Comparison of ENCODE assay signal across 18 cellular contexts in genomic region chr9:94147776-94148175, GRCh38.
DNase-seq lines count a peak whose midpoint lies in the region; ATAC-seq, FAIRE-seq and TF ChIP-seq lines count a peak whose summit lies in the region.
"Had no signal": no experiment of that assay in that cellular context is flagged by ENCODE, and none has a peak within 500 bp of the region (broad histone marks: within the 10 kb centered on the region; RNA-seq: fewer than 3 reads in every experiment).

No MANE protein-coding gene starts in this region.

- TF ChIP-seq POLR2A in H1 (IDR thresholded peaks at IDR 0.05; ENCODE audit: control extremely low read depth in 1 of 2, low read depth in 2 of 2, low read length in 2 of 2) = no peak

- H2AK5ac ChIP-seq in H1 (ENCODE audit: low read depth, low read length) = peak overlapping the region; percentile 44; the same call in 1 of the 2 replicates

- H3K27me3 ChIP-seq in H1 (replicated peaks in 1 of 4; ENCODE audit: control insufficient read depth in 3 of 4, extremely low read depth in 1 of 4, insufficient read depth in 3 of 4, low read length in 3 of 4) (no peaks in the 10 kb centered on the region; a peak in 1 of 7 replicates), foreskin keratinocyte (no peaks in the 10 kb centered on the region), osteoblast (ENCODE audit: insufficient read depth, low read length) (no peaks in the 10 kb centered on the region)
- H3K27me3 ChIP-seq: BE2C had no signal

- DNase-seq in GM13976 (ENCODE audit: low spot score) (peak; percentile 5), H1 (ENCODE audit: low read depth in 1 of 2, low spot score in 2 of 2) (no peak), foreskin keratinocyte (peak in 1 of 2 donors; percentile 31), osteoblast (ENCODE audit: insufficient read length, low spot score, missing footprints) (peak; percentile 62), SHP77 (lab: John Stamatoyannopoulos, UW) (no peak), NCI-H1048 (lab: John Stamatoyannopoulos, UW) (no peak), NCI-H526 (lab: John Stamatoyannopoulos, UW) (no peak)
- DNase-seq: BE2C; C1 segment of cervical spinal cord; CD4-positive, CD25-positive, alpha-beta regulatory T cell; CD8-positive, alpha-beta memory T cell; COR-L47; DMS 273 treated with DMSO at 0.1 percent for 48 hours; HCEC 1CT had no signal

- H3K4me1 ChIP-seq in H1 (replicated peaks in 1 of 4; ENCODE audit: control insufficient read depth in 3 of 4, insufficient read depth in 4 of 4, low read length in 3 of 4) = peaks cover 10 to 17% (median 13%) of the 10 kb centered on the region in 4 experiments
- H3K4me1 ChIP-seq in foreskin keratinocyte = no peaks in the 10 kb centered on the region
- H3K4me1 ChIP-seq in osteoblast (ENCODE audit: insufficient read depth, low read length) = peaks cover 6% of the 10 kb centered on the region
- H3K4me1 ChIP-seq: BE2C had no signal

- H4K20me1 ChIP-seq in H1 (replicated peaks in 1 of 2; ENCODE audit: control insufficient read depth in 1 of 2, insufficient read depth in 2 of 2, low read length in 2 of 2) (no peaks in the 10 kb centered on the region), osteoblast (ENCODE audit: insufficient read depth, low read length) (no peaks in the 10 kb centered on the region)

- no peak for TF ChIP-seq EP300 in H1 (IDR thresholded peaks at IDR 0.05; ENCODE audit: borderline replicate concordance in 1 of 2, low read depth in 2 of 2, low read length in 2 of 2)

- H3K18ac ChIP-seq in H1 (ENCODE audit: extremely low read depth, low read length) = no peak overlapping the region

- H2AFZ ChIP-seq in H1 (ENCODE audit: low read length) = no peak overlapping the region
- no peak overlapping the region for H2AFZ ChIP-seq in osteoblast (ENCODE audit: low read length)

- H3K14ac ChIP-seq in H1 (ENCODE audit: insufficient read length) = no peak overlapping the region

- H4K91ac ChIP-seq in H1 (replicated peaks; ENCODE audit: insufficient read length, low read length) = no peak overlapping the region

- no peak for FAIRE-seq in H1 (lab: Jason Lieb, UNC)
- FAIRE-seq: G401.6, GM12891, GM18507, H54 had no signal

- H2BK120ac ChIP-seq in H1 (replicated peaks; ENCODE audit: low read depth, low read length) = no peak overlapping the region

- no peak overlapping the region for H3K4ac ChIP-seq in H1 (replicated peaks; ENCODE audit: insufficient read length, low read depth, low read length)

- H3K27ac ChIP-seq in H1 (ENCODE audit: low read depth, low read length) = no peak overlapping the region
- H3K27ac ChIP-seq in foreskin keratinocyte = no peak overlapping the region
- H3K27ac ChIP-seq in osteoblast (ENCODE audit: low read depth, low read length) = no peak overlapping the region

- TF ChIP-seq CTCF in GM13976 (IDR thresholded peaks at IDR 0.05; ENCODE audit: borderline replicate concordance, control extremely low read depth, extremely low read depth, insufficient read depth, missing control alignments) (no peak), H1 (IDR thresholded peaks at IDR 0.05; ENCODE audit: control extremely low read depth in 1 of 3, insufficient read depth in 1 of 3, low read depth in 1 of 3, low read length in 3 of 3) (no peak), foreskin keratinocyte (conservative IDR thresholded peaks at IDR 0.05) (no peak), osteoblast (IDR thresholded peaks at IDR 0.05; ENCODE audit: extremely low read depth, low read depth, low read length) (no peak)

- H3K79me2 ChIP-seq in H1 (ENCODE audit: control insufficient read depth in 1 of 2, insufficient read depth in 2 of 2, low read length in 2 of 2) (no peaks in the 10 kb centered on the region), osteoblast (ENCODE audit: insufficient read depth, low read length) (no peaks in the 10 kb centered on the region)

- no peak overlapping the region for H3K4me3 ChIP-seq in H1 (ENCODE audit: extremely low read depth in 1 of 4, insufficient read depth in 2 of 4, low read depth in 3 of 4, low read length in 4 of 4)
- no peak overlapping the region for H3K4me3 ChIP-seq in osteoblast (ENCODE audit: insufficient read depth, low read length)

- no peak overlapping the region for H2BK15ac ChIP-seq in H1 (ENCODE audit: low read length)

- H3K9me3 ChIP-seq in H1 (ENCODE audit: insufficient read depth in 2 of 2, low read depth in 1 of 2, low read length in 1 of 2) = no peaks in the 10 kb centered on the region
- no peaks in the 10 kb centered on the region for H3K9me3 ChIP-seq in osteoblast (ENCODE audit: low read depth, low read length)
- H3K9me3 ChIP-seq: BE2C had no signal

- H3K23ac ChIP-seq in H1 (ENCODE audit: insufficient read length) = no peak overlapping the region

- ATAC-seq in foreskin keratinocyte = peak; percentile 81

- H3K56ac ChIP-seq in H1 (replicated peaks; ENCODE audit: insufficient read length, low read depth, low read length) = no peak overlapping the region

- H4K5ac ChIP-seq in H1 (ENCODE audit: insufficient read length, low read depth, low read length) = no peak overlapping the region

- 0 out of 2 replicates have a peak overlapping the region, but pooled peaks have one; percentile 66 for H2BK5ac ChIP-seq in H1 (ENCODE audit: low read depth, low read length)

- H3K4me2 ChIP-seq in H1 (ENCODE audit: insufficient read depth in 1 of 2, low read depth in 2 of 2, low read length in 2 of 2) (no peak overlapping the region), osteoblast (ENCODE audit: insufficient read depth, low read length) (no peak overlapping the region)

- 0 out of 2 replicates have a peak, but pooled peaks cover 2% of the 10 kb centered on the region for H3K23me2 ChIP-seq in H1 (ENCODE audit: low read depth, low read length)

- in situ Hi-C loops in GM13976 (cut with MboI; ENCODE audit: low sequenced_read_pairs, unreplicated experiment) = no loop called here

- H3K9ac ChIP-seq in H1 (replicated peaks in 1 of 4; ENCODE audit: extremely low read depth in 1 of 4, low read depth in 3 of 4, low read length in 3 of 4) = no peak overlapping the region

- 94% methylated on average over 13 of the region's 13 CpGs; no CpG with 5 or more reads in 1 of the 2 experiments for WGBS in H1 (ENCODE audit: extremely low coverage in 1 of 2, insufficient coverage in 1 of 2, insufficient read length in 1 of 2, insufficient replicate concordance in 2 of 2, low coverage in 1 of 2, low lambda C conversion rate in 2 of 2, missing lambda C conversion rate in 1 of 2), 2 experiments

- H2BK20ac ChIP-seq in H1 (ENCODE audit: low read length) = no peak overlapping the region; the same call in 1 of the 2 replicates

- H3K36me3 ChIP-seq in H1 (ENCODE audit: control insufficient read depth in 2 of 4, insufficient read depth in 4 of 4, low read length in 3 of 4) (no peaks in the 10 kb centered on the region), osteoblast (ENCODE audit: insufficient read depth, low read length) (no peaks in the 10 kb centered on the region)
- H3K36me3 ChIP-seq: BE2C had no signal

- TF ChIP-seq RAD21 in H1 (IDR thresholded peaks at IDR 0.05 in 1 of 2, conservative IDR thresholded peaks at IDR 0.05 in 1 of 2; ENCODE audit: low read depth in 2 of 2, low read length in 2 of 2) = no peak

- POLR2A ChIA-PET in H1 (lab: Charles Lee; ENCODE audit: partially characterized antibody) = interaction anchor here (1.6 to 6.9 kb wide), 3 partner anchors 9 to 18 kb away, joined by 3 to 38 read pairs (median 5); no protein-coding TSS in a partner anchor

- no peak overlapping the region for H4K8ac ChIP-seq in H1 (ENCODE audit: extremely low read depth, insufficient read depth, low read length)

- H2BK12ac ChIP-seq in H1 (ENCODE audit: low read depth, low read length) = no peak overlapping the region

- no peaks in the 10 kb centered on the region for H3K79me1 ChIP-seq in H1 (ENCODE audit: low read depth, low read length)

- CTCF ChIA-PET in H1 (lab: Charles Lee; ENCODE audit: partially characterized antibody) = interaction anchor here (2.6 to 2.7 kb wide), 2 partner anchors 65 to 133 kb away, joined by 10 read pairs; no protein-coding TSS in a partner anchor

TF ChIP-seq in H1, 55 proteins besides CTCF, POLR2A, EP300 and RAD21 (continues in another document):
- TF ChIP-seq EZH2 (IDR thresholded peaks at IDR 0.05; ENCODE audit: low read depth, low read length, severe bottlenecking) = no peak
- no peak for TF ChIP-seq SAP30 (IDR thresholded peaks at IDR 0.05; ENCODE audit: insufficient read depth, insufficient replicate concordance, low read length)
- TF ChIP-seq SIN3A (conservative IDR thresholded peaks at IDR 0.05 in 1 of 2, IDR thresholded peaks at IDR 0.05 in 1 of 2; ENCODE audit: low read depth in 1 of 2, low read length in 2 of 2) = no peak

Comparison
In these comparisons a context has a peak if more than half of its experiments do, and no peak if none do; other contexts are left out.
1. DNase-seq: peak in GM13976 (single experiment) and osteoblast (single experiment); none in H1 (0 of 2), SHP77 (0 of 2), NCI-H1048 (single experiment) and NCI-H526 (0 of 2).